ENCODE assay signal across 8 cellular contexts in genomic region chr19:40165362-40165937, GRCh38. TPM values are rescaled to one million over a fixed set of nuclear protein-coding genes. Genes with fewer than 3 reads are reported as not detected.
DNase-seq lines count a peak whose midpoint lies in the region; ATAC-seq and TF ChIP-seq lines count a peak whose summit lies in the region.

No MANE protein-coding gene starts in this region.

- no peak overlapping the region for H3K4me2 ChIP-seq in mammary epithelial cell (ENCODE audit: insufficient read depth, low read depth, low read length)

- TF ChIP-seq CTCF in Calu3 (IDR thresholded peaks at IDR 0.05; ENCODE audit: unreplicated experiment) (peak; percentile 26), WERI-Rb-1 (IDR thresholded peaks at IDR 0.05; ENCODE audit: low read depth, low read length) (peak; percentile 81), mammary epithelial cell (conservative IDR thresholded peaks at IDR 0.05 in 1 of 2, IDR thresholded peaks at IDR 0.05 in 1 of 2; ENCODE audit: extremely low read depth in 1 of 2, insufficient read depth in 1 of 2, low read depth in 1 of 2, low read length in 2 of 2) (peak; percentile 62 to 77), lower leg skin (IDR thresholded peaks at IDR 0.05) (peak in 1 of 3 donors; percentile 26), prostate gland (IDR thresholded peaks at IDR 0.05) (peak in 2 of 4 experiments; percentile 11 to 34)

- H3K27me3 ChIP-seq in WERI-Rb-1 (ENCODE audit: insufficient read depth, low read depth, severe bottlenecking) (no peaks in the 10 kb centered on the region), mammary epithelial cell (ENCODE audit: insufficient read depth, low read length) (no peaks in the 10 kb centered on the region), prostate gland (replicated peaks; ENCODE audit: insufficient read depth) (no peaks in the 10 kb centered on the region)

- peaks cover 12% of the 10 kb centered on the region for H3K36me3 Mint-ChIP-seq in Calu3 (ENCODE audit: insufficient read depth, unreplicated experiment)

- 20% methylated on average over 9 of the region's 10 CpGs for WGBS in mammary epithelial cell (ENCODE audit: low coverage, missing lambda C conversion rate)
- WGBS in lower leg skin, 2 donors: 14 to 19% methylated on average over 10 of the region's 10 CpGs
- 10% methylated on average over 10 of the region's 10 CpGs for WGBS in prostate gland

- no peaks in the 10 kb centered on the region for H3K9me3 Mint-ChIP-seq in Calu3 (ENCODE audit: low read depth, unreplicated experiment)

- CTCF ChIA-PET in Calu3 (lab: Charles Lee): interaction anchor here (0.5 to 1.4 kb wide), 6 partner anchors 8 to 174 kb away, joined by 3 to 7 read pairs (median 4); no protein-coding TSS in a partner anchor
- CTCF ChIA-PET in mammary epithelial cell (lab: Charles Lee; ENCODE audit: low non-redundant PET): no interaction called here

- H3K4me3 Mint-ChIP-seq in Calu3 (ENCODE audit: low read depth, unreplicated experiment): no peak overlapping the region

- ATAC-seq in HG03520 (IDR thresholded peaks at IDR 0.05; ENCODE audit: unreplicated experiment): no peak

- H2AFZ ChIP-seq in mammary epithelial cell (ENCODE audit: low read depth, low read length): no peak overlapping the region

- H3K27me3 Mint-ChIP-seq in Calu3 (ENCODE audit: unreplicated experiment): peaks cover 18% of the 10 kb centered on the region

- in situ Hi-C loops in mammary epithelial cell (cut with MboI; ENCODE audit: low sequenced_read_pairs in 2 of 2): no loop called here

- H3K9me3 ChIP-seq in WERI-Rb-1 (ENCODE audit: severe bottlenecking) (no peaks in the 10 kb centered on the region), mammary epithelial cell (replicated peaks; ENCODE audit: insufficient read depth, low read length) (no peaks in the 10 kb centered on the region), prostate gland (no peaks in the 10 kb centered on the region)

- H3K9ac ChIP-seq in mammary epithelial cell (ENCODE audit: insufficient read depth, low read length): no peak overlapping the region

- H3K4me1 Mint-ChIP-seq in Calu3 (ENCODE audit: low read depth, unreplicated experiment): peaks cover 9% of the 10 kb centered on the region

- no peaks in the 10 kb centered on the region for H3K4me1 ChIP-seq in mammary epithelial cell (ENCODE audit: insufficient read depth, low read length)
- H3K4me1 ChIP-seq in prostate gland (replicated peaks): no peaks in the 10 kb centered on the region

- no peak overlapping the region for H3K27ac Mint-ChIP-seq in Calu3 (ENCODE audit: unreplicated experiment)

- BruUV-seq in Calu3 (replicated peaks; lab: Mats Ljungman, UMichigan): no TSS peak
- BruUV-seq in mammary epithelial cell (replicated peaks; lab: Mats Ljungman, UMichigan): no TSS peak

- peak; percentile 52 for DNase-seq in Calu3
- peak in 52 of 76 experiments; percentile 4 to 64 (median 31) for DNase-seq in HUDEP-2 (lab: John Stamatoyannopoulos, UW; ENCODE audit: unreplicated experiment in 76 of 76)
- peak; percentile 75 for DNase-seq in WERI-Rb-1
- no peak for DNase-seq in mammary epithelial cell
- DNase-seq in lower leg skin (ENCODE audit: low spot score in 2 of 2): peak; percentile 28 to 91
- peak; percentile 50 for DNase-seq in stimulated activated CD8-positive, alpha-beta memory T cell treated with anti-CD3 and anti-CD28 coated beads, Interleukin-4, amount 100 ng/mL, for 24 hours (ENCODE audit: low read depth)
- DNase-seq in prostate gland (ENCODE audit: low spot score): no peak

- H3K79me2 ChIP-seq in mammary epithelial cell (ENCODE audit: insufficient read depth, low read length): no peaks in the 10 kb centered on the region

- H4K20me1 ChIP-seq in mammary epithelial cell (ENCODE audit: insufficient read depth, low read length): no peaks in the 10 kb centered on the region

- H3K36me3 ChIP-seq in WERI-Rb-1: no peaks in the 10 kb centered on the region
- H3K36me3 ChIP-seq in mammary epithelial cell (ENCODE audit: insufficient read depth, low read length): no peaks in the 10 kb centered on the region
- H3K36me3 ChIP-seq in prostate gland: no peaks in the 10 kb centered on the region

- H3K27ac ChIP-seq in WERI-Rb-1: no peak overlapping the region
- no peak overlapping the region for H3K27ac ChIP-seq in mammary epithelial cell (ENCODE audit: insufficient read depth, low read depth, low read length)
- H3K27ac ChIP-seq in prostate gland: no peak overlapping the region

- dilution Hi-C loops in mammary epithelial cell (cut with HindIII; ENCODE audit: low sequenced_read_pairs): no loop called here

- intact Hi-C loops in Calu3 (cut with micrococcal nuclease; ENCODE audit: unreplicated experiment): no loop called here
- intact Hi-C loops in mammary epithelial cell (cut with micrococcal nuclease): no loop called here
- intact Hi-C loops in lower leg skin (cut with DNase I; ENCODE audit: low total_unique reads): no loop called here
- intact Hi-C loops in prostate gland (cut with DNase I): no loop called here

- TF ChIP-seq POLR2A in lower leg skin (IDR thresholded peaks at IDR 0.05): no peak
- no peak for TF ChIP-seq POLR2A in prostate gland (IDR thresholded peaks at IDR 0.05)

- H3K4me3 ChIP-seq in WERI-Rb-1 (ENCODE audit: low read depth, low read length) (no peak overlapping the region), mammary epithelial cell (replicated peaks in 1 of 3; ENCODE audit: insufficient read depth in 1 of 3, low read depth in 2 of 3, low read length in 3 of 3) (no peak overlapping the region), lower leg skin (ENCODE audit: low read depth, poor library complexity, severe bottlenecking) (no peak overlapping the region), prostate gland (no peak overlapping the region)

RNA-seq across cellular contexts. Expression of gene MAP3K10, which starts 25.8 kb away (rescaled TPM):
- 26.1 and 30.5 TPM in 2 replicates for total RNA-seq in Calu3 (2022)
- 10 to 100 TPM in 1 of 2 donors, 1 to 10 TPM in 1; 7.8 to 16.0 TPM for total RNA-seq in mammary epithelial cell
- 2.7 TPM for polyA plus RNA-seq in mammary epithelial cell
- 1.2 TPM for polyA minus RNA-seq in mammary epithelial cell
- 10 to 100 TPM; 10.2 to 24.8 (median 11.6) TPM for total RNA-seq in lower leg skin
- 10 to 100 TPM; 10.5 to 23.8 TPM for total RNA-seq in prostate gland

RNA-seq across cellular contexts. Expression of gene TTC9B, which starts 52.7 kb away (rescaled TPM):
- not detected in 2 replicates for total RNA-seq in Calu3 (2022)
- total RNA-seq in mammary epithelial cell: not detected
- not detected for polyA plus RNA-seq in mammary epithelial cell
- not detected for polyA minus RNA-seq in mammary epithelial cell
- not detected for total RNA-seq in lower leg skin
- total RNA-seq in prostate gland: not detected

Comparison
In these comparisons a context has a peak if more than half of its experiments do, and no peak if none do; other contexts are left out.
1. DNase-seq: peak in Calu3 (single experiment), HUDEP-2 (52 of 76), WERI-Rb-1 (single experiment), lower leg skin (2 of 2) and stimulated activated CD8-positive, alpha-beta memory T cell treated with anti-CD3 and anti-CD28 coated beads, Interleukin-4, amount 100 ng/mL, for 24 hours (single experiment); none in mammary epithelial cell (single experiment) and prostate gland (single experiment).